ENCODE assay signal across 8 cellular contexts in genomic region chr1:167713330-167714081, GRCh38. TPM values are rescaled to one million over a fixed set of nuclear protein-coding genes. Genes with fewer than 3 reads are reported as not detected.
A peak's percentile ranks its signal among the peaks of the same experiment; 100 is the strongest.
DNase-seq lines count a peak whose midpoint lies in the region; ATAC-seq and TF ChIP-seq lines count a peak whose summit lies in the region.

No MANE protein-coding gene starts in this region.

- peaks cover 6% of the 10 kb centered on the region for H3K36me3 Mint-ChIP-seq in CD4-positive, CD25-positive, alpha-beta regulatory T cell

- no peaks in the 10 kb centered on the region for H4K20me1 ChIP-seq in hepatocyte (ENCODE audit: insufficient read depth, poor library complexity, severe bottlenecking)

- no peaks in the 10 kb centered on the region for H3K36me3 ChIP-seq in CD4-positive, CD25-positive, alpha-beta regulatory T cell (ENCODE audit: control insufficient read depth, insufficient read depth, low read length)
- H3K36me3 ChIP-seq in MG63, result no peaks in the 10 kb centered on the region
- H3K36me3 ChIP-seq in hepatocyte (replicated peaks; ENCODE audit: insufficient read depth, low read depth), result no peaks in the 10 kb centered on the region
- no peaks in the 10 kb centered on the region for H3K36me3 ChIP-seq in skeletal muscle satellite cell (ENCODE audit: insufficient read depth, low read length)

- no peaks in the 10 kb centered on the region for H3K79me2 ChIP-seq in hepatocyte

- peaks cover 0 to 3% (median 0%) of the 10 kb centered on the region in 7 donors for H3K9me3 Mint-ChIP-seq in CD4-positive, CD25-positive, alpha-beta regulatory T cell

- 3% methylated on average over 27 of the region's 31 CpGs for WGBS in hepatocyte (ENCODE audit: low lambda C conversion rate, missing lambda C conversion rate)

- no peaks in the 10 kb centered on the region for H3K27me3 ChIP-seq in CD4-positive, CD25-positive, alpha-beta regulatory T cell (ENCODE audit: control insufficient read depth, insufficient read depth, low read length)
- H3K27me3 ChIP-seq in MG63, result no peaks in the 10 kb centered on the region
- no peaks in the 10 kb centered on the region for H3K27me3 ChIP-seq in hepatocyte
- H3K27me3 ChIP-seq in skeletal muscle satellite cell (ENCODE audit: control insufficient read depth, insufficient read depth, low read length), result peaks cover 3% of the 10 kb centered on the region

- no peaks in the 10 kb centered on the region for H3K9me3 ChIP-seq in CD4-positive, CD25-positive, alpha-beta regulatory T cell (ENCODE audit: control insufficient read depth in 2 of 2, low read length in 2 of 2)
- H3K9me3 ChIP-seq in MG63 (no peaks in the 10 kb centered on the region), hepatocyte (ENCODE audit: low read depth) (no peaks in the 10 kb centered on the region), skeletal muscle satellite cell (replicated peaks; ENCODE audit: low read length) (no peaks in the 10 kb centered on the region)

- H3K9me2 ChIP-seq in hepatocyte (replicated peaks; ENCODE audit: insufficient read depth), result no peaks in the 10 kb centered on the region

- DNase-seq in CD4-positive, CD25-positive, alpha-beta regulatory T cell, result peak in 1 of 3 donors; percentile 18
- DNase-seq in MG63 (no peak), hepatocyte (ENCODE audit: low spot score) (peak; percentile 39), midbrain (lab: John Stamatoyannopoulos, UW) (no peak), NCI-H2081 (lab: John Stamatoyannopoulos, UW) (no peak)
- peak; percentile 18 for DNase-seq in activated naive CD4-positive, alpha-beta T cell treated with anti-CD3 and anti-CD28 coated beads, Interleukin-2, amount 50 U/mL, for 16 hours

- TF ChIP-seq CTCF in hepatocyte (IDR thresholded peaks at IDR 0.05; ENCODE audit: poor library complexity), result no peak

- peaks cover 26% of the 10 kb centered on the region for H3K4me1 ChIP-seq in CD4-positive, CD25-positive, alpha-beta regulatory T cell (ENCODE audit: control insufficient read depth, insufficient read depth, low read length, poor library complexity, severe bottlenecking)
- H3K4me1 ChIP-seq in hepatocyte (ENCODE audit: insufficient read depth) (no peaks in the 10 kb centered on the region), skeletal muscle satellite cell (ENCODE audit: control insufficient read depth, insufficient read depth, low read length) (peaks cover 6% of the 10 kb centered on the region)

- H3K4me3 ChIP-seq in CD4-positive, CD25-positive, alpha-beta regulatory T cell (ENCODE audit: low read depth, low read length), result peak overlapping the region; percentile 85
- peak overlapping the region; percentile 83 for H3K4me3 ChIP-seq in MG63
- H3K4me3 ChIP-seq in hepatocyte, result peak overlapping the region; percentile 97
- H3K4me3 ChIP-seq in skeletal muscle satellite cell (ENCODE audit: low read length), result peak overlapping the region; percentile 80

- H3K27ac ChIP-seq in CD4-positive, CD25-positive, alpha-beta regulatory T cell (ENCODE audit: insufficient read depth, low read length, poor library complexity, severe bottlenecking), result peak overlapping the region; percentile 52
- peak overlapping the region; percentile 96 for H3K27ac ChIP-seq in hepatocyte

- peaks cover 26% of the 10 kb centered on the region for H3K27me3 Mint-ChIP-seq in CD4-positive, CD25-positive, alpha-beta regulatory T cell

- peak overlapping the region; percentile 95 for H2AFZ ChIP-seq in hepatocyte

- peak overlapping the region; percentile 82 to 98 (median 94) for H3K27ac Mint-ChIP-seq in CD4-positive, CD25-positive, alpha-beta regulatory T cell

- H3K9ac ChIP-seq in skeletal muscle satellite cell (ENCODE audit: low read depth, low read length), result peak overlapping the region; percentile 85

- no peak for ATAC-seq in CD4-positive, CD25-positive, alpha-beta regulatory T cell (ENCODE audit: low read depth in 2 of 2)
- ATAC-seq in HG03196 (IDR thresholded peaks at IDR 0.05; ENCODE audit: unreplicated experiment), result no peak

- H3K4me2 ChIP-seq in hepatocyte (peak overlapping the region; percentile 89), skeletal muscle satellite cell (ENCODE audit: low read length) (peak overlapping the region; percentile 90)

- peaks cover 20 to 44% (median 32%) of the 10 kb centered on the region in 4 donors for H3K4me1 Mint-ChIP-seq in CD4-positive, CD25-positive, alpha-beta regulatory T cell

- H3K4me3 Mint-ChIP-seq in CD4-positive, CD25-positive, alpha-beta regulatory T cell, result peak overlapping the region; percentile 86 to 98 (median 90)

RNA-seq across cellular contexts. Expression of gene MPZL1, which starts 8.3 kb away (rescaled TPM):
- total RNA-seq in CD4-positive, CD25-positive, alpha-beta regulatory T cell, result 3.3 TPM
- polyA plus RNA-seq in CD4-positive, CD25-positive, alpha-beta regulatory T cell, result 10 to 100 TPM in 1 of 4 donors, 1 to 10 TPM in 3; 6.5 to 10.0 (median 9.2) TPM
- 126 and 136 TPM in 2 replicates for total RNA-seq in MG63 (2014; rRNA removed; shearing (Covaris generic); ENCODE audit: low replicate concordance)
- total RNA-seq in hepatocyte, result 147 and 176 TPM in 2 replicates
- 202 and 245 TPM in 2 replicates for polyA plus RNA-seq in hepatocyte
- 86.1 and 112 TPM in 2 replicates for total RNA-seq in skeletal muscle satellite cell (2012; rRNA removed)

Comparison
In these comparisons a context has a peak if more than half of its experiments do, and no peak if none do; other contexts are left out.
1. DNase-seq: peak in activated naive CD4-positive, alpha-beta T cell treated with anti-CD3 and anti-CD28 coated beads, Interleukin-2, amount 50 U/mL, for 16 hours (single experiment) and hepatocyte (single experiment); none in MG63 (single experiment), midbrain (single experiment) and NCI-H2081 (0 of 2).
2. RNA of gene MPZL1, which starts 8.3 kb away (total RNA-seq): 147 to 176 TPM in hepatocyte and 126 to 136 TPM in MG63; 3.3 TPM in CD4-positive, CD25-positive, alpha-beta regulatory T cell (single experiment); every median in the first group is over 10 times any median in the second.
3. Peak in every context shown above with its lines, with median percentiles within 50 percentile points of each other: H3K4me3 ChIP-seq.